19 cellular contexts compared by ENCODE assay signal in the genomic region with DNA sequence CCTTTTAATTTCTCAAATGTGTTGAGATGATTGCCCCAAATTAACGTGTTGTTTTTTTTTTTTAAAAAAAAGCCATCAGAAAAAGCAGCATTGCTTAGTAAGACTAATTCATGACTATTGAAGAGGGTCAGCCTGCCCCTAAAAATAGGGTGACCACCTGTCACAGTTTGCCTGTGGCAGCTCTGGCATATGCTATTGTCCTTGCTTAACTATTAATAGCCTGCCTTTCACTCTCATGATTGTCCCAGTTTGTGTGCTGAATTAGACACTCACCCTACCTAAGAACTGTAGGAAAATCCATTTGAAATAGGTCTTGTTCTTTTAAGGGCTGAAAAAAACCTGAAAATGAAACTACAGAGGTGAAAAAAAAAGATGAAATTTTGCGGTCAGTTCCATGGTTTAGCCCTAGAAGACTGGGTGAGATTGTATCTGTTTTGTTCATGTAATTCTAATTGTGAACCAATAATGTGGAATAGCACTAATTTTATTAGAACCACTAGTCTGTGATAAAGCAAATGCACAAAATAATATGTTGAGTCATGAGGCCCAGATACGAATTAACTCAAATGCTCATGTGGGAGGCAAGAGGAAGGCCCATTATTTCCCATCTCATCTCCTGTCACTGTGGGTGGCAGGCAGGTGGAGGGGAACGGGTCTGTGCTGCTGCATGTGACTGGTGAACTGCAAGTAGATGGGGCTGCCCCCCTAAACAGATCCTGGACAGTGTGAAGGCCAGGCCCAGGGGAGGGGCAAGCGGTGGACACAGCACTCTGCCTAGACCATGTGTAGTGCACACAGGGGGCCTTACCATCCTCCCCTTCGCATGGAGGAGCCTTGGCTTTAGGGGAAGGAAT.
A peak's percentile ranks its signal among the peaks of the same experiment; 100 is the strongest.
DNase-seq lines count a peak whose midpoint lies in the region; ATAC-seq and TF ChIP-seq lines count a peak whose summit lies in the region.
"Had no signal": no experiment of that assay in that cellular context is flagged by ENCODE, and none has a peak within 500 bp of the region (broad histone marks: within the 10 kb centered on the region; RNA-seq: fewer than 3 reads in every experiment).

No MANE protein-coding gene starts in this region.

- H3K4me3 ChIP-seq in GM23338 (no peak overlapping the region), WERI-Rb-1 (ENCODE audit: low read depth, low read length) (no peak overlapping the region; the same call in 1 of the 2 replicates)
- H3K4me3 ChIP-seq: upper lobe of left lung had no signal

- 0 out of 2 replicates have a peak, but pooled peaks cover 3% of the 10 kb centered on the region for H3K4me1 ChIP-seq in GM23338 (ENCODE audit: insufficient read depth)
- H3K4me1 ChIP-seq: upper lobe of left lung had no signal

- H3K27me3 ChIP-seq in GM23338 (ENCODE audit: insufficient read depth) (no peaks in the 10 kb centered on the region), WERI-Rb-1 (ENCODE audit: insufficient read depth, low read depth, severe bottlenecking) (no peaks in the 10 kb centered on the region)
- H3K27me3 ChIP-seq: brain microvascular endothelial cell, upper lobe of left lung had no signal

- no peaks in the 10 kb centered on the region for H4K20me1 ChIP-seq in GM23338 (replicated peaks; ENCODE audit: insufficient read depth)

- no peak overlapping the region for H3K4me3 Mint-ChIP-seq in GM23338
- H3K4me3 Mint-ChIP-seq: activated naive CD8-positive, alpha-beta T cell; activated T-cell treated with anti-CD3 and anti-CD28 coated beads, Interleukin-2, amount 50 U/mL, for 24 hours; CD14-positive monocyte; memory B cell; neural crest cell; stimulated activated naive CD8-positive, alpha-beta T cell treated with anti-CD3 and anti-CD28 coated beads, Interleukin-15, amount 100 ng/mL, for 72 hours had no signal

- peaks cover 1% of the 10 kb centered on the region for H3K27me3 Mint-ChIP-seq in GM23338 (ENCODE audit: insufficient read depth, low read depth, poor library complexity)

- no peaks in the 10 kb centered on the region for H3F3A ChIP-seq in GM23338 (replicated peaks; ENCODE audit: low read depth)

- H3K79me2 ChIP-seq in GM23338 (replicated peaks; ENCODE audit: insufficient read depth): no peaks in the 10 kb centered on the region

- H3K4me1 Mint-ChIP-seq in GM23338: peaks cover 6% of the 10 kb centered on the region; the same call in 2 of the 3 replicates
- H3K4me1 Mint-ChIP-seq: CD14-positive monocyte, neural crest cell had no signal

- H3K27ac Mint-ChIP-seq in GM23338: no peak overlapping the region
- H3K27ac Mint-ChIP-seq: activated naive CD8-positive, alpha-beta T cell; activated T-cell treated with anti-CD3 and anti-CD28 coated beads, Interleukin-2, amount 50 U/mL, for 24 hours; CD14-positive monocyte; memory B cell had no signal

- no peaks in the 10 kb centered on the region for H3K9me3 ChIP-seq in WERI-Rb-1 (ENCODE audit: severe bottlenecking)
- H3K9me3 ChIP-seq: upper lobe of left lung had no signal

- H3K27ac ChIP-seq in GM23338 (ENCODE audit: low read depth): no peak overlapping the region
- peak overlapping the region; percentile 42 for H3K27ac ChIP-seq in WERI-Rb-1
- H3K27ac ChIP-seq: brain microvascular endothelial cell, upper lobe of left lung had no signal

- no peak overlapping the region for H3K4me2 ChIP-seq in GM23338

- DNase-seq in NCI-H2227 (lab: John Stamatoyannopoulos, UW; ENCODE audit: unreplicated experiment): peak; percentile 42
- DNase-seq in NCI-H2227 treated with DMSO at 0.1 percent for 48 hours (lab: John Stamatoyannopoulos, UW): no peak
- DNase-seq in GM23338 (ENCODE audit: low spot score): no peak
- peak; percentile 48 for DNase-seq in WERI-Rb-1
- DNase-seq in putamen (ENCODE audit: low spot score): peak; percentile 56
- DNase-seq in HuH-7.5 (ENCODE audit: low spot score): no peak
- DNase-seq: activated CD4-positive, alpha-beta T cell treated with anti-CD3 and anti-CD28 coated beads, Interleukin-2, amount 50 U/mL, for 48 hours; activated T-cell treated with anti-CD3 and anti-CD28 coated beads, Interleukin-2, amount 50 U/mL, for 24 hours; brain microvascular endothelial cell; NCI-H187 treated with DMSO at 0.1 percent for 48 hours; NCI-H69; stimulated activated naive CD8-positive, alpha-beta T cell treated with anti-CD3 and anti-CD28 coated beads, Interleukin-15, amount 100 ng/mL, for 72 hours; upper lobe of left lung had no signal

- peak overlapping the region; percentile 47; the same call in 1 of the 2 replicates for H2AFZ ChIP-seq in GM23338

- TF ChIP-seq CTCF in GM23338 (conservative IDR thresholded peaks at IDR 0.05; ENCODE audit: low read depth in 2 of 2) (no peak), WERI-Rb-1 (IDR thresholded peaks at IDR 0.05; ENCODE audit: low read depth, low read length) (no peak)

- no peaks in the 10 kb centered on the region for H3K36me3 ChIP-seq in GM23338 (ENCODE audit: insufficient read depth)
- H3K36me3 ChIP-seq in WERI-Rb-1: no peaks in the 10 kb centered on the region
- H3K36me3 ChIP-seq: brain microvascular endothelial cell, upper lobe of left lung had no signal

- no peaks in the 10 kb centered on the region for H3K9me2 ChIP-seq in GM23338 (ENCODE audit: insufficient read depth)

- ATAC-seq in GM23338 (no peak), GM18907 (IDR thresholded peaks at IDR 0.05; ENCODE audit: unreplicated experiment) (no peak)
- no peak for ATAC-seq in activated CD4-positive, CD25-positive, alpha-beta regulatory T cell treated with anti-CD3 and anti-CD28 coated beads, Interleukin-2, amount 50 U/mL, for 24 hours
- ATAC-seq: stimulated activated naive CD8-positive, alpha-beta T cell treated with anti-CD3 and anti-CD28 coated beads, Interleukin-15, amount 100 ng/mL, for 72 hours had no signal

- H3K36me3 Mint-ChIP-seq in GM23338 (ENCODE audit: low read depth): no peaks in the 10 kb centered on the region
- H3K36me3 Mint-ChIP-seq: activated naive CD8-positive, alpha-beta T cell; CD14-positive monocyte; memory B cell had no signal

- H3K9me3 Mint-ChIP-seq in GM23338: no peaks in the 10 kb centered on the region
- H3K9me3 Mint-ChIP-seq: activated T-cell treated with anti-CD3 and anti-CD28 coated beads, Interleukin-2, amount 50 U/mL, for 24 hours; memory B cell; neural crest cell; stimulated activated naive CD8-positive, alpha-beta T cell treated with anti-CD3 and anti-CD28 coated beads, Interleukin-15, amount 100 ng/mL, for 72 hours had no signal

TF ChIP-seq in GM23338, 12 proteins besides CTCF, POLR2A, EP300 and RAD21 (continues in another document):
- TF ChIP-seq, protein P1, sequence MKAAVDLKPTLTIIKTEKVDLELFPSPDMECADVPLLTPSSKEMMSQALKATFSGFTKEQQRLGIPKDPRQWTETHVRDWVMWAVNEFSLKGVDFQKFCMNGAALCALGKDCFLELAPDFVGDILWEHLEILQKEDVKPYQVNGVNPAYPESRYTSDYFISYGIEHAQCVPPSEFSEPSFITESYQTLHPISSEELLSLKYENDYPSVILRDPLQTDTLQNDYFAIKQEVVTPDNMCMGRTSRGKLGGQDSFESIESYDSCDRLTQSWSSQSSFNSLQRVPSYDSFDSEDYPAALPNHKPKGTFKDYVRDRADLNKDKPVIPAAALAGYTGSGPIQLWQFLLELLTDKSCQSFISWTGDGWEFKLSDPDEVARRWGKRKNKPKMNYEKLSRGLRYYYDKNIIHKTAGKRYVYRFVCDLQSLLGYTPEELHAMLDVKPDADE (IDR thresholded peaks at IDR 0.05): no peak
- no peak for TF ChIP-seq NANOG (IDR thresholded peaks at IDR 0.05; ENCODE audit: borderline replicate concordance)

Comparison
In these comparisons a context has a peak if more than half of its experiments do, and no peak if none do; other contexts are left out.
1. DNase-seq: peak in NCI-H2227 (single experiment), WERI-Rb-1 (single experiment) and putamen (single experiment); none in NCI-H2227 treated with DMSO at 0.1 percent for 48 hours (single experiment), GM23338 (single experiment) and HuH-7.5 (single experiment).